In the genomic region with DNA sequence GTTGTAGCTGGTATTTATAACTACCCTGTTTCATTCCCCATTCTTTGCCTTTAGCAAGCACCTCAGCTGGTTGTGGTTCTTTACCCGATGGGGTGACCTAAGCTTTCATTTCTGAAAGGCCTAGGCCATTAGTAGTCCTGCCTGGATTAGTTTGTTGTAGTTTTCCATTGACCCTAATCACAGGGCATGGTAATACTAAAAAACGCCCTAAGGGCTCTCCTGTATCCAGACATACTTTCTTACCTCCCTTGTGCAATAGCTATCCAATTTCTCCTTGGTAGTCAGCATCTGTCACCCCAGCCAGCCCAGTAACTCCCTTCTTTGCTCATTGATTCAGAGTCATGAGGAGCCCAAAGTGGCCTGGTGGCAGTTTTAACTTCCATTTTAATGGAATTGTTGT, we compare ENCODE assay signal across 13 cellular contexts. TPM values are rescaled to one million over a fixed set of nuclear protein-coding genes. Genes with fewer than 3 reads are reported as not detected.
DNase-seq lines count a peak whose midpoint lies in the region; ATAC-seq and TF ChIP-seq lines count a peak whose summit lies in the region.
"Had no signal": no experiment of that assay in that cellular context is flagged by ENCODE, and none has a peak within 500 bp of the region (broad histone marks: within the 10 kb centered on the region; RNA-seq: fewer than 3 reads in every experiment).

No MANE protein-coding gene starts in this region.

- ATAC-seq in GM19324 (IDR thresholded peaks at IDR 0.05; ENCODE audit: low FRiP score, unreplicated experiment): no peak
- ATAC-seq: pancreas had no signal

- H3K27ac ChIP-seq in MM.1S (ENCODE audit: low read length): peak overlapping the region; percentile 15; the same call in 1 of the 2 replicates
- H3K27ac ChIP-seq in trophoblast cell (ENCODE audit: low read depth, low read length): no peak overlapping the region
- H3K27ac ChIP-seq in coronary artery: no peak overlapping the region
- H3K27ac ChIP-seq: pancreas, stomach, uterus had no signal

- H3K9ac ChIP-seq in MM.1S (ENCODE audit: low read length) (no peak overlapping the region), trophoblast cell (ENCODE audit: low read length) (no peak overlapping the region)

- no peak overlapping the region for H2AFZ ChIP-seq in MM.1S (ENCODE audit: low read length)
- H2AFZ ChIP-seq in trophoblast cell (ENCODE audit: insufficient read depth, low read length, poor library complexity): no peak overlapping the region

- no peak for TF ChIP-seq CTCF in MM.1S (IDR thresholded peaks at IDR 0.05; ENCODE audit: low read length)
- TF ChIP-seq CTCF in coronary artery (IDR thresholded peaks at IDR 0.05): no peak

- no peak overlapping the region for H2BK12ac ChIP-seq in trophoblast cell (ENCODE audit: low read length)

- H3K23ac ChIP-seq in trophoblast cell (ENCODE audit: low read length): no peak overlapping the region

- H3K79me1 ChIP-seq in trophoblast cell (ENCODE audit: low read length): peaks cover 2% of the 10 kb centered on the region

- 0 out of 2 replicates have a peak, but pooled peaks cover 6% of the 10 kb centered on the region for H3F3A ChIP-seq in MM.1S (ENCODE audit: insufficient read depth, low read length)

- peaks cover 24% of the 10 kb centered on the region for H3K4me1 ChIP-seq in MM.1S (ENCODE audit: low read length)
- peaks cover 3 to 8% of the 10 kb centered on the region in 2 experiments for H3K4me1 ChIP-seq in trophoblast cell (ENCODE audit: control insufficient read depth in 1 of 2, insufficient read depth in 2 of 2, low read length in 2 of 2)
- H3K4me1 ChIP-seq: pancreas had no signal

- DNase-seq in GM04503 (ENCODE audit: low read depth): peak; percentile 21
- DNase-seq in MM.1S: peak; percentile 25
- peak; percentile 76 for DNase-seq in dedifferentiated amniotic fluid mesenchymal stem cell (ENCODE audit: extremely low spot score)
- DNase-seq in trophoblast cell: peak; percentile 14 to 49
- DNase-seq in GOT3 (lab: John Stamatoyannopoulos, UW): no peak
- DNase-seq in coronary artery (ENCODE audit: low spot score): no peak
- DNase-seq: effector CD8-positive, alpha-beta T cell; NCI-H187 treated with DMSO at 0.1 percent for 48 hours; NCI-H748 treated with DMSO at 0.1 percent for 48 hours; pancreas; stomach had no signal

- H4K91ac ChIP-seq in trophoblast cell (ENCODE audit: low read depth, low read length): no peak overlapping the region

- no peak overlapping the region for H4K12ac ChIP-seq in trophoblast cell (ENCODE audit: low read depth, low read length)

- no peak overlapping the region for H3K4ac ChIP-seq in trophoblast cell (ENCODE audit: low read depth, low read length)

- WGBS in trophoblast cell (ENCODE audit: extremely low coverage, insufficient coverage, insufficient read length): no CpG with 5 or more reads among the region's 2 CpGs

- no peak overlapping the region for H2BK120ac ChIP-seq in trophoblast cell (ENCODE audit: insufficient read depth, low read length, poor library complexity)

- H3K18ac ChIP-seq in trophoblast cell (ENCODE audit: low read length): no peak overlapping the region

- H2BK5ac ChIP-seq in trophoblast cell (ENCODE audit: low read depth, low read length, poor library complexity): no peak overlapping the region

- no peak overlapping the region for H3K14ac ChIP-seq in trophoblast cell (ENCODE audit: low read length)

- no peaks in the 10 kb centered on the region for H4K20me1 ChIP-seq in MM.1S (ENCODE audit: insufficient read depth, low read length)

- H3K4me2 ChIP-seq in MM.1S (ENCODE audit: low read depth, low read length) (no peak overlapping the region), trophoblast cell (ENCODE audit: low read length) (no peak overlapping the region)

- H3K27me3 ChIP-seq in MM.1S (replicated peaks; ENCODE audit: insufficient read depth, low read length) (no peaks in the 10 kb centered on the region), trophoblast cell (ENCODE audit: insufficient read depth, low read length) (no peaks in the 10 kb centered on the region)
- H3K27me3 ChIP-seq: pancreas, stomach, uterus had no signal

- H3K9me2 ChIP-seq in MM.1S (replicated peaks; ENCODE audit: insufficient read depth, low read length): no peaks in the 10 kb centered on the region

- H3K79me2 ChIP-seq in MM.1S (ENCODE audit: low read length): no peaks in the 10 kb centered on the region
- no peaks in the 10 kb centered on the region for H3K79me2 ChIP-seq in trophoblast cell (ENCODE audit: control insufficient read depth, insufficient read depth, low read length, poor library complexity)

- H4K8ac ChIP-seq in trophoblast cell (ENCODE audit: low read depth, low read length): no peak overlapping the region

- H3K36me3 ChIP-seq in MM.1S (replicated peaks; ENCODE audit: insufficient read depth, low read length) (no peaks in the 10 kb centered on the region), trophoblast cell (ENCODE audit: control insufficient read depth in 1 of 2, insufficient read depth in 2 of 2, low read length in 2 of 2) (no peaks in the 10 kb centered on the region)
- H3K36me3 ChIP-seq: pancreas, uterus had no signal

- no peak overlapping the region for H2AK5ac ChIP-seq in trophoblast cell (ENCODE audit: low read length)

- H3K4me3 ChIP-seq in MM.1S (ENCODE audit: low read length) (no peak overlapping the region), trophoblast cell (ENCODE audit: low read depth, low read length) (no peak overlapping the region), coronary artery (no peak overlapping the region)
- H3K4me3 ChIP-seq: pancreas, stomach, uterus had no signal

- H3K9me3 ChIP-seq in MM.1S (replicated peaks; ENCODE audit: insufficient read depth, low read length) (no peaks in the 10 kb centered on the region), trophoblast cell (ENCODE audit: insufficient read depth, low read depth, low read length) (no peaks in the 10 kb centered on the region)
- H3K9me3 ChIP-seq: pancreas, stomach, uterus had no signal

RNA-seq across cellular contexts. Expression of gene TMOD1, which starts 24.0 kb away (rescaled TPM):
- 2.1 and 2.2 TPM in 2 replicates for polyA plus RNA-seq in trophoblast cell (2013)

Comparison
In these comparisons a context has a peak if more than half of its experiments do, and no peak if none do; other contexts are left out.
1. DNase-seq: peak in GM04503 (single experiment), MM.1S (single experiment), dedifferentiated amniotic fluid mesenchymal stem cell (single experiment) and trophoblast cell (2 of 2); none in GOT3 (single experiment) and coronary artery (single experiment).